In genomic region chr13:47233734-47234133, GRCh38 we compare ENCODE assay signal across 25 cellular contexts.
"Had no signal": no experiment of that assay in that cellular context is flagged by ENCODE, and none has a peak within 500 bp of the region (broad histone marks: within the 10 kb centered on the region; RNA-seq: fewer than 3 reads in every experiment).

No MANE protein-coding gene starts in this region.

- H3K36me3 ChIP-seq: breast epithelium, gastroesophageal sphincter, upper lobe of left lung had no signal

- H3K9me3 ChIP-seq: testis had no signal

- H3K4me3 ChIP-seq: breast epithelium, gastroesophageal sphincter, smooth muscle cell, testis, upper lobe of left lung had no signal

- H3K27ac Mint-ChIP-seq: activated CD4-positive, alpha-beta memory T cell treated with anti-CD3 and anti-CD28 coated beads, Interleukin-2, amount 10 ng/mL, durations not matched to agents 7 days and 5 days; activated CD4-positive, alpha-beta T cell treated with anti-CD3 and anti-CD28 coated beads, Interleukin-2, amount 10 ng/mL, durations not matched to agents 24 days and 14 days; activated naive CD4-positive, alpha-beta T cell treated with anti-CD3 and anti-CD28 coated beads for 36 hours; activated naive CD8-positive, alpha-beta T cell treated with anti-CD3 and anti-CD28 coated beads, Interleukin-2, amount 10 ng/mL, durations not matched to agents 7 days and 5 days; activated T-cell treated with anti-CD3 and anti-CD28 coated beads, Interleukin-2, amount 50 U/mL, for 72 hours; nephron progenitor cell; stimulated activated naive B cell treated with anti-CD40 and anti-IgM and Interleukin-4, amounts not matched to agents 10 μg/mL and 1 μg/mL and 100 μg/mL, for 72 hours had no signal

- H3K4me3 Mint-ChIP-seq: activated CD4-positive, alpha-beta memory T cell treated with anti-CD3 and anti-CD28 coated beads, Interleukin-2, amount 10 ng/mL, durations not matched to agents 7 days and 5 days; activated CD4-positive, alpha-beta T cell treated with anti-CD3 and anti-CD28 coated beads, Interleukin-2, amount 10 ng/mL, durations not matched to agents 24 days and 14 days; activated naive CD4-positive, alpha-beta T cell treated with anti-CD3 and anti-CD28 coated beads for 36 hours; activated naive CD8-positive, alpha-beta T cell treated with anti-CD3 and anti-CD28 coated beads, Interleukin-2, amount 10 ng/mL, durations not matched to agents 7 days and 5 days; activated T-cell treated with anti-CD3 and anti-CD28 coated beads, Interleukin-2, amount 50 U/mL, for 72 hours; nephron progenitor cell; stimulated activated naive B cell treated with anti-CD40 and anti-IgM and Interleukin-4, amounts not matched to agents 10 μg/mL and 1 μg/mL and 100 μg/mL, for 72 hours had no signal

- H3K4me1 Mint-ChIP-seq: activated CD4-positive, alpha-beta memory T cell treated with anti-CD3 and anti-CD28 coated beads, Interleukin-2, amount 10 ng/mL, durations not matched to agents 7 days and 5 days; activated CD4-positive, alpha-beta T cell treated with anti-CD3 and anti-CD28 coated beads, Interleukin-2, amount 10 ng/mL, durations not matched to agents 24 days and 14 days; activated naive CD8-positive, alpha-beta T cell treated with anti-CD3 and anti-CD28 coated beads, Interleukin-2, amount 10 ng/mL, durations not matched to agents 7 days and 5 days; nephron progenitor cell; stimulated activated naive B cell treated with anti-CD40 and anti-IgM and Interleukin-4, amounts not matched to agents 10 μg/mL and 1 μg/mL and 100 μg/mL, for 72 hours had no signal

- DNase-seq: activated CD4-positive, alpha-beta memory T cell treated with anti-CD3 and anti-CD28 coated beads, Interleukin-2, amount 10 ng/mL, durations not matched to agents 7 days and 5 days; activated CD4-positive, alpha-beta T cell treated with anti-CD3 and anti-CD28 coated beads, Interleukin-2, amount 10 ng/mL, durations not matched to agents 24 days and 14 days; activated effector memory CD4-positive, alpha-beta T cell treated with Interleukin-2 at 50 U/mL for 16 hours; activated naive CD4-positive, alpha-beta T cell treated with anti-CD3 and anti-CD28 coated beads for 36 hours; activated naive CD8-positive, alpha-beta T cell treated with anti-CD3 and anti-CD28 coated beads, Interleukin-2, amount 10 ng/mL, durations not matched to agents 7 days and 5 days; activated T-cell treated with anti-CD3 and anti-CD28 coated beads, Interleukin-2, amount 50 U/mL, for 72 hours; amniotic stem cell; cortex of kidney; head of caudate nucleus; islet precursor cell; nephron progenitor cell; SK-N-SH; stimulated activated CD4-positive, alpha-beta T cell treated with anti-CD3 and anti-CD28 coated beads, Interleukin-15, amount 100 ng/mL, for 24 hours; stimulated activated naive B cell treated with anti-CD40 and anti-IgM and Interleukin-4, amounts not matched to agents 10 μg/mL and 1 μg/mL and 100 μg/mL, for 72 hours; testis; upper lobe of left lung had no signal

- H3K27me3 ChIP-seq: breast epithelium, gastroesophageal sphincter, testis, upper lobe of left lung had no signal

- H3K4me1 ChIP-seq: breast epithelium, parathyroid adenoma, testis, upper lobe of left lung had no signal

- H3K27ac ChIP-seq: epithelial cell of prostate, gastroesophageal sphincter, parathyroid adenoma, testis, upper lobe of left lung, VCaP had no signal

- H3K36me3 Mint-ChIP-seq: activated naive CD8-positive, alpha-beta T cell treated with anti-CD3 and anti-CD28 coated beads, Interleukin-2, amount 10 ng/mL, durations not matched to agents 7 days and 5 days; stimulated activated naive B cell treated with anti-CD40 and anti-IgM and Interleukin-4, amounts not matched to agents 10 μg/mL and 1 μg/mL and 100 μg/mL, for 72 hours had no signal

- H3K9me3 Mint-ChIP-seq: activated CD4-positive, alpha-beta T cell treated with anti-CD3 and anti-CD28 coated beads, Interleukin-2, amount 10 ng/mL, durations not matched to agents 24 days and 14 days had no signal

- ATAC-seq: activated CD4-positive, CD25-positive, alpha-beta regulatory T cell treated with anti-CD3 and anti-CD28 coated beads, Interleukin-2, amount 50 U/mL, for 24 hours; activated T-cell treated with anti-CD3 and anti-CD28 coated beads, Interleukin-2, amount 50 U/mL, for 72 hours; gastroesophageal sphincter; left lobe of liver; sciatic nerve; stimulated activated naive B cell treated with anti-CD40 and anti-IgM and Interleukin-4, amounts not matched to agents 10 μg/mL and 1 μg/mL and 100 μg/mL, for 72 hours had no signal
